ENCODE assay signal across 11 cellular contexts in the genomic region with DNA sequence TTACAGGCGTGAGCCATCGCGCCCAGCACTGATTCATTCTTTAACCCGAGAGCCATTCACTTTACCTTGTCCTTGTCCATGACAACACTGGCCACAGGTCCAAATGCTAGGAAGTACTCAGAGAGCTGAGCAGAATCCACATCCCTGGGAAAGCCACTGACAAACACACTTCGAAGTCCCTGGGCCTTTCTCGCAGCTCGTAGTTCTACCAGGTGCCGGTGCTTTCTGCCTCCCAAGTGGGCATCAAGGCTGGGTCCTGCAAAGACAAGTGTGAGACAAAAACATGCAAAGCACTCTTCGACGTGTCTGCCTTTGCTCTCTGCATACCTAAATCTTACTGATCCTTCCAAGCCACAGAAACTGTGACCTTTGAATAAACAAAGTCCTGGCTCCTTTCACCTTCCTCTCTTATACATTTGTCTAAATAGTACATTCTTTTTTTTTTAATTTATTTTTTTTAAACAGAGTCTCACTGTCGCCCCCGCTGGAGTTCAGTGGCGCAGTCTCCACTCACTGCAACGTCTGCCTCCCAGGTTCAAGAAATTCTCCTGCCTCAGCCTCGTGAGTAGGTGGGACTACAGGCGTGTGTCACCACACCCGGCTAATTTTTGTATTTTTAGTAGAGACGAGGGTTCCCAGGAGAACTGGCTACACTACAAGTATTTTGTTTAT. TPM values are rescaled to one million over a fixed set of nuclear protein-coding genes. Genes with fewer than 3 reads are reported as not detected.
DNase-seq lines count a peak whose midpoint lies in the region; ATAC-seq, FAIRE-seq and TF ChIP-seq lines count a peak whose summit lies in the region.
"Had no signal": no experiment of that assay in that cellular context is flagged by ENCODE, and none has a peak within 500 bp of the region (broad histone marks: within the 10 kb centered on the region; RNA-seq: fewer than 3 reads in every experiment).

No MANE protein-coding gene starts in this region.

- peaks cover 10 to 17% of the 10 kb centered on the region in 2 donors for H3K36me3 ChIP-seq in kidney (ENCODE audit: control insufficient read depth in 1 of 2, insufficient read depth in 2 of 2, low read length in 2 of 2)

- no peak overlapping the region for H3K27ac ChIP-seq in kidney (ENCODE audit: low read depth in 2 of 2, low read length in 2 of 2)
- H3K27ac ChIP-seq: left lung had no signal

- peak overlapping the region; percentile 99 for H3K4me3 Mint-ChIP-seq in WTC11

- H3K4me3 ChIP-seq in AG09309 (ENCODE audit: control insufficient read depth, low read depth, low read length): no peak overlapping the region
- no peak overlapping the region for H3K4me3 ChIP-seq in GM12865 (ENCODE audit: low read depth, low read length)
- H3K4me3 ChIP-seq in kidney (ENCODE audit: low read length in 2 of 2): no peak overlapping the region
- H3K4me3 ChIP-seq: left lung had no signal

- no peaks in the 10 kb centered on the region for H3K9me3 Mint-ChIP-seq in WTC11

- no peaks in the 10 kb centered on the region for H3K9me3 ChIP-seq in kidney (ENCODE audit: control insufficient read depth in 1 of 2, low read length in 2 of 2)
- H3K9me3 ChIP-seq: left lung had no signal

- POLR2A ChIA-PET in WTC11 (lab: Charles Lee): interaction anchor here (1.5 kb wide), 1 partner anchor 15 kb away, joined by 3 read pairs; a partner anchor contains a TSS

- DNase-seq in AG09309 (ENCODE audit: low read depth): no peak
- no peak for DNase-seq in GM12865 (ENCODE audit: low read depth)
- no peak for DNase-seq in WTC11 (ENCODE audit: low spot score)
- DNase-seq in kidney: peak; percentile 55
- DNase-seq in HuH-7 (ENCODE audit: low spot score): no peak
- DNase-seq in NCI-H2081 treated with DMSO at 0.1 percent for 48 hours (lab: John Stamatoyannopoulos, UW): no peak
- no peak for DNase-seq in DMS 273 treated with DMSO at 0.1 percent for 48 hours (lab: John Stamatoyannopoulos, UW)
- DNase-seq: anterior cingulate cortex had no signal

- H3K27ac Mint-ChIP-seq in WTC11: no peak overlapping the region

- ATAC-seq in WTC11: no peak
- no peak for ATAC-seq in GM21447 (IDR thresholded peaks at IDR 0.05; ENCODE audit: unreplicated experiment)
- ATAC-seq: left lung, Right ventricle myocardium inferior had no signal

- TF ChIP-seq CTCF in AG09309 (IDR thresholded peaks at IDR 0.05; ENCODE audit: control insufficient read depth, insufficient read depth, low read depth, low read length, missing control alignments) (peak; percentile 30), GM12865 (IDR thresholded peaks at IDR 0.05; ENCODE audit: insufficient read depth, low read depth, low read length, missing control alignments) (peak; percentile 8), WTC11 (IDR thresholded peaks at IDR 0.05) (no peak), kidney (IDR thresholded peaks at IDR 0.05; ENCODE audit: borderline replicate concordance, extremely low read depth, insufficient read depth) (no peak)

- intact Hi-C loops in kidney (cut with DNase I): no loop called here

- peaks cover 16% of the 10 kb centered on the region in 2 donors for H3K4me1 ChIP-seq in kidney (ENCODE audit: control insufficient read depth in 1 of 2, insufficient read depth in 1 of 2, low read depth in 1 of 2, low read length in 2 of 2)

- FAIRE-seq in kidney (lab: Jason Lieb, UNC): no peak

- H3K4me1 Mint-ChIP-seq in WTC11: peaks cover 19% of the 10 kb centered on the region

- peaks cover 33% of the 10 kb centered on the region for H3K36me3 Mint-ChIP-seq in WTC11

- no peak overlapping the region for H3K9ac ChIP-seq in kidney (ENCODE audit: low read length in 2 of 2)

- CTCF ChIA-PET in WTC11 (lab: Charles Lee): interaction anchor here (0.6 to 1.9 kb wide), 5 partner anchors 15 to 164 kb away, joined by 3 to 6 read pairs (median 4); a partner anchor contains a TSS

- H3K27me3 Mint-ChIP-seq in WTC11 (ENCODE audit: low read depth): no peaks in the 10 kb centered on the region; the same call in 1 of the 2 replicates

TF ChIP-seq in WTC11, 78 proteins besides CTCF, POLR2A, EP300 and RAD21:
- TF ChIP-seq, protein P1, sequence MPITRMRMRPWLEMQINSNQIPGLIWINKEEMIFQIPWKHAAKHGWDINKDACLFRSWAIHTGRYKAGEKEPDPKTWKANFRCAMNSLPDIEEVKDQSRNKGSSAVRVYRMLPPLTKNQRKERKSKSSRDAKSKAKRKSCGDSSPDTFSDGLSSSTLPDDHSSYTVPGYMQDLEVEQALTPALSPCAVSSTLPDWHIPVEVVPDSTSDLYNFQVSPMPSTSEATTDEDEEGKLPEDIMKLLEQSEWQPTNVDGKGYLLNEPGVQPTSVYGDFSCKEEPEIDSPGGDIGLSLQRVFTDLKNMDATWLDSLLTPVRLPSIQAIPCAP (CRISPR knock-in tag; IDR thresholded peaks at IDR 0.05): no peak
- TF ChIP-seq ZNF671 (CRISPR knock-in tag; IDR thresholded peaks at IDR 0.05): no peak
- TF ChIP-seq, protein P2, sequence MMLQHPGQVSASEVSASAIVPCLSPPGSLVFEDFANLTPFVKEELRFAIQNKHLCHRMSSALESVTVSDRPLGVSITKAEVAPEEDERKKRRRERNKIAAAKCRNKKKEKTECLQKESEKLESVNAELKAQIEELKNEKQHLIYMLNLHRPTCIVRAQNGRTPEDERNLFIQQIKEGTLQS (CRISPR knock-in tag; conservative IDR thresholded peaks at IDR 0.05): no peak
- TF ChIP-seq FOXP1 (CRISPR knock-in tag; IDR thresholded peaks at IDR 0.05; ENCODE audit: borderline replicate concordance): no peak
- TF ChIP-seq SP1 (CRISPR knock-in tag; conservative IDR thresholded peaks at IDR 0.05): no peak
- no peak for TF ChIP-seq IRF2 (CRISPR knock-in tag; IDR thresholded peaks at IDR 0.05; ENCODE audit: borderline replicate concordance, low read depth)
- TF ChIP-seq ZNF232 (CRISPR knock-in tag; IDR thresholded peaks at IDR 0.05): no peak
- no peak for TF ChIP-seq TEAD4 (CRISPR knock-in tag; IDR thresholded peaks at IDR 0.05)
- TF ChIP-seq, protein P3, sequence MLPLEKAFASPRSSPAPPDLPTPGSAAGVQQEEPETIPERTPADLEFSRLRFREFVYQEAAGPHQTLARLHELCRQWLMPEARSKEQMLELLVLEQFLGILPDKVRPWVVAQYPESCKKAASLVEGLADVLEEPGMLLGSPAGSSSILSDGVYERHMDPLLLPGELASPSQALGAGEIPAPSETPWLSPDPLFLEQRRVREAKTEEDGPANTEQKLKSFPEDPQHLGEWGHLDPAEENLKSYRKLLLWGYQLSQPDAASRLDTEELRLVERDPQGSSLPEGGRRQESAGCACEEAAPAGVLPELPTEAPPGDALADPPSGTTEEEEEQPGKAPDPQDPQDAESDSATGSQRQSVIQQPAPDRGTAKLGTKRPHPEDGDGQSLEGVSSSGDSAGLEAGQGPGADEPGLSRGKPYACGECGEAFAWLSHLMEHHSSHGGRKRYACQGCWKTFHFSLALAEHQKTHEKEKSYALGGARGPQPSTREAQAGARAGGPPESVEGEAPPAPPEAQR (CRISPR knock-in tag; IDR thresholded peaks at IDR 0.05): no peak

RNA-seq across cellular contexts. Expression of a gene that starts 2.2 kb away (rescaled TPM):
- total RNA-seq in WTC11 (2021): 35.3 to 40.0 TPM (median 37.3 TPM) in 3 replicates
- 29.5 TPM for total RNA-seq in kidney
- polyA plus RNA-seq in kidney (ENCODE audit: insufficient read depth, low read depth, low replicate concordance): 18.7 TPM

RNA-seq across cellular contexts. Expression of a gene that starts 12.6 kb away (rescaled TPM):
- total RNA-seq in WTC11 (2021): 101 to 115 TPM (median 103 TPM) in 3 replicates
- 71.8 TPM for total RNA-seq in kidney
- polyA plus RNA-seq in kidney (ENCODE audit: insufficient read depth, low read depth, low replicate concordance): 34.4 TPM

RNA-seq across cellular contexts. Expression of a gene that starts 15.4 kb away (rescaled TPM):
- total RNA-seq in WTC11 (2021): 1,667 to 1,857 TPM (median 1,846 TPM) in 3 replicates
- total RNA-seq in kidney: 1,136 TPM
- polyA plus RNA-seq in kidney (ENCODE audit: insufficient read depth, low read depth, low replicate concordance): 1,809 TPM

RNA-seq across cellular contexts. Expression of a gene that starts 23.5 kb away (rescaled TPM):
- total RNA-seq in WTC11 (2021): 45.5 to 54.7 TPM (median 51.1 TPM) in 3 replicates
- total RNA-seq in kidney: 83.3 TPM
- polyA plus RNA-seq in kidney (ENCODE audit: insufficient read depth, low read depth, low replicate concordance): 35.0 TPM

RNA-seq across cellular contexts. Expression of a gene that starts 24.0 kb away (rescaled TPM):
- 0.78 to 1.6 TPM (median 0.94 TPM) in 3 replicates for total RNA-seq in WTC11 (2021)
- total RNA-seq in kidney: 7.9 TPM
- polyA plus RNA-seq in kidney (ENCODE audit: insufficient read depth, low read depth, low replicate concordance): 11.1 TPM

Comparison
In these comparisons a context has a peak if more than half of its experiments do, and no peak if none do; other contexts are left out.
1. CTCF ChIP-seq: peak in AG09309 (single experiment) and GM12865 (single experiment); none in WTC11 (single experiment) and kidney (single experiment).